In the genomic region with DNA sequence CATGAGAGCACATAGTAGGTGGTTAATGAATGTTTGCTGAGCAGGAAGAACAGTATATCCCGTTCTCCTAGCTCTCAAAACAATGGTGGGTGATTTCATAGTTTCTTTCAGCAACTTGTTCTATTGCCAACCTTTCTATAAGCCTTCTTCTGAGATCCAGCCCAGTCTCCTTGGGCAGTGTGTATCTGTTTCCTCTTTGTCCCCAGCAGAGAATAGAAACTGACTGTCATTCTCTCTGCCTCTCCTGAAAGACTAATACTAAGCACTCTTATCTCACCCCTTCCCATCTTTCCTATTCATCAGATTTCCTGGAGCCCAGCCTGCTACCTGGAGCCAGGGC, we compare ENCODE assay signal across 1 cellular context.
TF ChIP-seq lines count a peak whose summit lies in the region.

No MANE protein-coding gene starts in this region.

TF ChIP-seq in IMR-90, 13 proteins besides CTCF, POLR2A, EP300 and RAD21 (continued from another document):
- TF ChIP-seq CEBPB (IDR thresholded peaks at IDR 0.05; ENCODE audit: low read depth, low read length) = no peak
